In the genomic region with DNA sequence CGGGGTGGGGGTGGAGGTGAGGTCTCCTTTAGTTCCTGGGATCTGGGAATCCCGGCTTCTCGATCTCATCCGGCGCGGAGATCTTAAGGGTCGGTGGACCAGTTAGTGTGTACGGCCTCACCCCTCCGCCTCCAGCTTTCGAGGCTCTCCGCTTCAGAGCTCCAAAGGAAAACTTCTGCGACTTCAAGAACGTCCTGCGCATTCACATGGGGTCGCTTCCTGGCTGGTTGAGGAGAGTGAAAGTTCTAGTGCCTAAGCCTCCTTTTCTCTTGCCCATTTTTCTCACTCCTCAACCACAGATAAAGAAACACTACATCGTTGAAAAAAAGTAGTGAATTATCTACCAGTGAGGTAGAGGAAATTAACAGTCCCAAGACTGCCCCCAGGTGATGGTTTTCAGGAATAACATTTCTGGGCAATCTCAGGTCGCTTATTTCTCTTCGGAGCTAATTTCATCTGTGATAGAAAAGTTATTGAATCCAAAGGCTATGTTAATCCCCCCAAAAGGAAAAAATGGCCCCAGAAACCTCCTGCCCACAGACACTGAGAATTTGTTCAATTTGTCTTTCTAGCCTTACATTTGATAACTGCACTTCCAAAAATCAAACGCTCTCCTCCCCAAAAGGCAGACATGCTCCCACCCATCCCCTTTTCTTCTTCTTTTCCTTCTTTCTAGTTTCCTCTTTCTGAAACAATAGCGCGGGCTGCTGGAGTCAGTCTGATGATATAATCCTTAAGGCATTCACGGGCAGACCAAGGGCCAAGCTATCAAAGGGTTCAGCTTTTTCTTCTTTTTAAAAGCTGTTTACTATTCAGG, we compare ENCODE assay signal across 1 cellular context.
TF ChIP-seq lines count a peak whose summit lies in the region.

No MANE protein-coding gene starts in this region.

TF ChIP-seq in K562, 482 proteins besides CTCF, POLR2A, EP300 and RAD21 (continued from another document):
- TF ChIP-seq, protein P1, sequence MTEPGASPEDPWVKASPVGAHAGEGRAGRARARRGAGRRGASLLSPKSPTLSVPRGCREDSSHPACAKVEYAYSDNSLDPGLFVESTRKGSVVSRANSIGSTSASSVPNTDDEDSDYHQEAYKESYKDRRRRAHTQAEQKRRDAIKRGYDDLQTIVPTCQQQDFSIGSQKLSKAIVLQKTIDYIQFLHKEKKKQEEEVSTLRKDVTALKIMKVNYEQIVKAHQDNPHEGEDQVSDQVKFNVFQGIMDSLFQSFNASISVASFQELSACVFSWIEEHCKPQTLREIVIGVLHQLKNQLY (CRISPR knock-in tag; conservative IDR thresholded peaks at IDR 0.05) = no peak
- TF ChIP-seq, protein P2, sequence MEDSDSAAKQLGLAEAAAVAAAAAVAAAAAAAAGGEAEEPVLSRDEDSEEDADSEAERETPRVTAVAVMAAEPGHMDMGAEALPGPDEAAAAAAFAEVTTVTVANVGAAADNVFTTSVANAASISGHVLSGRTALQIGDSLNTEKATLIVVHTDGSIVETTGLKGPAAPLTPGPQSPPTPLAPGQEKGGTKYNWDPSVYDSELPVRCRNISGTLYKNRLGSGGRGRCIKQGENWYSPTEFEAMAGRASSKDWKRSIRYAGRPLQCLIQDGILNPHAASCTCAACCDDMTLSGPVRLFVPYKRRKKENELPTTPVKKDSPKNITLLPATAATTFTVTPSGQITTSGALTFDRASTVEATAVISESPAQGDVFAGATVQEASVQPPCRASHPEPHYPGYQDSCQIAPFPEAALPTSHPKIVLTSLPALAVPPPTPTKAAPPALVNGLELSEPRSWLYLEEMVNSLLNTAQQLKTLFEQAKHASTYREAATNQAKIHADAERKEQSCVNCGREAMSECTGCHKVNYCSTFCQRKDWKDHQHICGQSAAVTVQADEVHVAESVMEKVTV (CRISPR knock-in tag; IDR thresholded peaks at IDR 0.05) = peak; percentile 71
- TF ChIP-seq ZNF175 (CRISPR knock-in tag; IDR thresholded peaks at IDR 0.05; ENCODE audit: low read depth) (no peak), NR2C1 (IDR thresholded peaks at IDR 0.05) (no peak), NR2C1 (tag; IDR thresholded peaks at IDR 0.05) (no peak), RUNX1 (IDR thresholded peaks at IDR 0.05; ENCODE audit: low read depth) (no peak), ESRRA (IDR thresholded peaks at IDR 0.05; ENCODE audit: borderline replicate concordance, low read depth) (no peak), ZBTB1 (CRISPR knock-in tag; IDR thresholded peaks at IDR 0.05; ENCODE audit: borderline replicate concordance, low read depth) (no peak), NR1H2 (CRISPR knock-in tag; IDR thresholded peaks at IDR 0.05) (no peak), ZBTB7A (IDR thresholded peaks at IDR 0.05; ENCODE audit: borderline replicate concordance, control insufficient read depth, low read depth, low read length) (no peak), SP1 (CRISPR knock-in tag; IDR thresholded peaks at IDR 0.05) (no peak), ZFP1 (CRISPR knock-in tag; IDR thresholded peaks at IDR 0.05) (no peak), SRSF7 (optimal IDR thresholded peaks at IDR 0.05; ENCODE audit: low read depth, low read length) (no peak), ZNF324 (CRISPR knock-in tag; IDR thresholded peaks at IDR 0.05) (no peak), NFE2L1 (tag; IDR thresholded peaks at IDR 0.05; ENCODE audit: borderline replicate concordance, low read depth) (no peak), SIX5 (IDR thresholded peaks at IDR 0.05; ENCODE audit: borderline replicate concordance in 1 of 2, insufficient read depth in 1 of 2, low read depth in 1 of 2, low read length in 2 of 2) (no peak), ZNF384 (IDR thresholded peaks at IDR 0.05; ENCODE audit: low read depth, low read length) (peak; percentile 63), SMC3 (conservative IDR thresholded peaks at IDR 0.05; ENCODE audit: insufficient read depth, low read depth, low read length) (peak; percentile 34; the same call in 1 of the 2 replicates), ZNF121 (CRISPR knock-in tag; conservative IDR thresholded peaks at IDR 0.05) (no peak), POLR2AphosphoS2 (IDR thresholded peaks at IDR 0.05; ENCODE audit: low read length) (no peak), MEIS2 (IDR thresholded peaks at IDR 0.05; ENCODE audit: partially characterized antibody) (no peak), SMARCE1 (IDR thresholded peaks at IDR 0.05) (no peak), ZNF707 (CRISPR knock-in tag; conservative IDR thresholded peaks at IDR 0.05) (no peak)
- TF ChIP-seq, protein P3, sequence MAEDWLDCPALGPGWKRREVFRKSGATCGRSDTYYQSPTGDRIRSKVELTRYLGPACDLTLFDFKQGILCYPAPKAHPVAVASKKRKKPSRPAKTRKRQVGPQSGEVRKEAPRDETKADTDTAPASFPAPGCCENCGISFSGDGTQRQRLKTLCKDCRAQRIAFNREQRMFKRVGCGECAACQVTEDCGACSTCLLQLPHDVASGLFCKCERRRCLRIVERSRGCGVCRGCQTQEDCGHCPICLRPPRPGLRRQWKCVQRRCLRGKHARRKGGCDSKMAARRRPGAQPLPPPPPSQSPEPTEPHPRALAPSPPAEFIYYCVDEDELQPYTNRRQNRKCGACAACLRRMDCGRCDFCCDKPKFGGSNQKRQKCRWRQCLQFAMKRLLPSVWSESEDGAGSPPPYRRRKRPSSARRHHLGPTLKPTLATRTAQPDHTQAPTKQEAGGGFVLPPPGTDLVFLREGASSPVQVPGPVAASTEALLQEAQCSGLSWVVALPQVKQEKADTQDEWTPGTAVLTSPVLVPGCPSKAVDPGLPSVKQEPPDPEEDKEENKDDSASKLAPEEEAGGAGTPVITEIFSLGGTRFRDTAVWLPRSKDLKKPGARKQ (CRISPR knock-in tag; IDR thresholded peaks at IDR 0.05) = peak; percentile 88
- TF ChIP-seq, protein P4, sequence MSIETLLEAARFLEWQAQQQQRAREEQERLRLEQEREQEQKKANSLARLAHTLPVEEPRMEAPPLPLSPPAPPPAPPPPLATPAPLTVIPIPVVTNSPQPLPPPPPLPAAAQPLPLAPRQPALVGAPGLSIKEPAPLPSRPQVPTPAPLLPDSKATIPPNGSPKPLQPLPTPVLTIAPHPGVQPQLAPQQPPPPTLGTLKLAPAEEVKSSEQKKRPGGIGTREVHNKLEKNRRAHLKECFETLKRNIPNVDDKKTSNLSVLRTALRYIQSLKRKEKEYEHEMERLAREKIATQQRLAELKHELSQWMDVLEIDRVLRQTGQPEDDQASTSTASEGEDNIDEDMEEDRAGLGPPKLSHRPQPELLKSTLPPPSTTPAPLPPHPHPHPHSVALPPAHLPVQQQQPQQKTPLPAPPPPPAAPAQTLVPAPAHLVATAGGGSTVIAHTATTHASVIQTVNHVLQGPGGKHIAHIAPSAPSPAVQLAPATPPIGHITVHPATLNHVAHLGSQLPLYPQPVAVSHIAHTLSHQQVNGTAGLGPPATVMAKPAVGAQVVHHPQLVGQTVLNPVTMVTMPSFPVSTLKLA (conservative IDR thresholded peaks at IDR 0.05) = no peak
- TF ChIP-seq, protein P5, sequence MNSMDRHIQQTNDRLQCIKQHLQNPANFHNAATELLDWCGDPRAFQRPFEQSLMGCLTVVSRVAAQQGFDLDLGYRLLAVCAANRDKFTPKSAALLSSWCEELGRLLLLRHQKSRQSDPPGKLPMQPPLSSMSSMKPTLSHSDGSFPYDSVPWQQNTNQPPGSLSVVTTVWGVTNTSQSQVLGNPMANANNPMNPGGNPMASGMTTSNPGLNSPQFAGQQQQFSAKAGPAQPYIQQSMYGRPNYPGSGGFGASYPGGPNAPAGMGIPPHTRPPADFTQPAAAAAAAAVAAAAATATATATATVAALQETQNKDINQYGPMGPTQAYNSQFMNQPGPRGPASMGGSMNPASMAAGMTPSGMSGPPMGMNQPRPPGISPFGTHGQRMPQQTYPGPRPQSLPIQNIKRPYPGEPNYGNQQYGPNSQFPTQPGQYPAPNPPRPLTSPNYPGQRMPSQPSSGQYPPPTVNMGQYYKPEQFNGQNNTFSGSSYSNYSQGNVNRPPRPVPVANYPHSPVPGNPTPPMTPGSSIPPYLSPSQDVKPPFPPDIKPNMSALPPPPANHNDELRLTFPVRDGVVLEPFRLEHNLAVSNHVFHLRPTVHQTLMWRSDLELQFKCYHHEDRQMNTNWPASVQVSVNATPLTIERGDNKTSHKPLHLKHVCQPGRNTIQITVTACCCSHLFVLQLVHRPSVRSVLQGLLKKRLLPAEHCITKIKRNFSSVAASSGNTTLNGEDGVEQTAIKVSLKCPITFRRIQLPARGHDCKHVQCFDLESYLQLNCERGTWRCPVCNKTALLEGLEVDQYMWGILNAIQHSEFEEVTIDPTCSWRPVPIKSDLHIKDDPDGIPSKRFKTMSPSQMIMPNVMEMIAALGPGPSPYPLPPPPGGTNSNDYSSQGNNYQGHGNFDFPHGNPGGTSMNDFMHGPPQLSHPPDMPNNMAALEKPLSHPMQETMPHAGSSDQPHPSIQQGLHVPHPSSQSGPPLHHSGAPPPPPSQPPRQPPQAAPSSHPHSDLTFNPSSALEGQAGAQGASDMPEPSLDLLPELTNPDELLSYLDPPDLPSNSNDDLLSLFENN (IDR thresholded peaks at IDR 0.05; ENCODE audit: low read depth in 2 of 2, low read length in 2 of 2) = no peak
- TF ChIP-seq, protein P6, sequence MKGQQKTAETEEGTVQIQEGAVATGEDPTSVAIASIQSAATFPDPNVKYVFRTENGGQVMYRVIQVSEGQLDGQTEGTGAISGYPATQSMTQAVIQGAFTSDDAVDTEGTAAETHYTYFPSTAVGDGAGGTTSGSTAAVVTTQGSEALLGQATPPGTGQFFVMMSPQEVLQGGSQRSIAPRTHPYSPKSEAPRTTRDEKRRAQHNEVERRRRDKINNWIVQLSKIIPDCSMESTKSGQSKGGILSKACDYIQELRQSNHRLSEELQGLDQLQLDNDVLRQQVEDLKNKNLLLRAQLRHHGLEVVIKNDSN (CRISPR knock-in tag; IDR thresholded peaks at IDR 0.05) = no peak
- TF ChIP-seq, protein P7, sequence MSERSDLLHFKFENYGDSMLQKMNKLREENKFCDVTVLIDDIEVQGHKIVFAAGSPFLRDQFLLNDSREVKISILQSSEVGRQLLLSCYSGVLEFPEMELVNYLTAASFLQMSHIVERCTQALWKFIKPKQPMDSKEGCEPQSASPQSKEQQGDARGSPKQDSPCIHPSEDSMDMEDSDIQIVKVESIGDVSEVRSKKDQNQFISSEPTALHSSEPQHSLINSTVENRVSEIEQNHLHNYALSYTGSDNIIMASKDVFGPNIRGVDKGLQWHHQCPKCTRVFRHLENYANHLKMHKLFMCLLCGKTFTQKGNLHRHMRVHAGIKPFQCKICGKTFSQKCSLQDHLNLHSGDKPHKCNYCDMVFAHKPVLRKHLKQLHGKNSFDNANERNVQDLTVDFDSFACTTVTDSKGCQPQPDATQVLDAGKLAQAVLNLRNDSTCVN (CRISPR knock-in tag; IDR thresholded peaks at IDR 0.05) = no peak
- TF ChIP-seq, protein P8, sequence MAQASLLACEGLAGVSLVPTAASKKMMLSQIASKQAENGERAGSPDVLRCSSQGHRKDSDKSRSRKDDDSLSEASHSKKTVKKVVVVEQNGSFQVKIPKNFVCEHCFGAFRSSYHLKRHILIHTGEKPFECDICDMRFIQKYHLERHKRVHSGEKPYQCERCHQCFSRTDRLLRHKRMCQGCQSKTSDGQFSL (CRISPR knock-in tag; IDR thresholded peaks at IDR 0.05) = no peak
- TF ChIP-seq, protein P8 (tag; IDR thresholded peaks at IDR 0.05) = no peak
TF ChIP-seq in K562: peak in this region for 4.
